17 cellular contexts compared by ENCODE assay signal in genomic region chr18:48582946-48583345, GRCh38. TPM values are rescaled to one million over a fixed set of nuclear protein-coding genes. Genes with fewer than 3 reads are reported as not detected.
A peak's percentile ranks its signal among the peaks of the same experiment; 100 is the strongest.
DNase-seq lines count a peak whose midpoint lies in the region; ATAC-seq, FAIRE-seq and TF ChIP-seq lines count a peak whose summit lies in the region.
"Had no signal": no experiment of that assay in that cellular context is flagged by ENCODE, and none has a peak within 500 bp of the region (broad histone marks: within the 10 kb centered on the region; RNA-seq: fewer than 3 reads in every experiment).

No MANE protein-coding gene starts in this region.

- FAIRE-seq in astrocyte (lab: Jason Lieb, UNC): no peak
- FAIRE-seq: H1 had no signal

- no peak overlapping the region for H3K4me2 ChIP-seq in astrocyte (ENCODE audit: low read length)
- H3K4me2 ChIP-seq: BLaER1 treated with 17β-estradiol and CSF1 and Interleukin-3, amounts not matched to agents 10 nM and 100 nM had no signal

- no peaks in the 10 kb centered on the region for H3K4me1 ChIP-seq in astrocyte (ENCODE audit: insufficient read depth, low read length)
- H3K4me1 ChIP-seq in upper lobe of right lung: no peaks in the 10 kb centered on the region
- H3K4me1 ChIP-seq: BLaER1 treated with 17β-estradiol and CSF1 and Interleukin-3, amounts not matched to agents 10 nM and 100 nM had no signal

- H3K27ac ChIP-seq in astrocyte (ENCODE audit: low read depth, low read length) (no peak overlapping the region), layer of hippocampus (ENCODE audit: low read depth, low read length) (peak overlapping the region; percentile 3), upper lobe of right lung (no peak overlapping the region)
- H3K27ac ChIP-seq: BLaER1 treated with 17β-estradiol and CSF1 and Interleukin-3, amounts not matched to agents 10 nM and 100 nM had no signal

- H3K4me3 Mint-ChIP-seq in astrocyte (ENCODE audit: unreplicated experiment) (peak overlapping the region; percentile 41), osteocyte (ENCODE audit: unreplicated experiment) (no peak overlapping the region)
- H3K4me3 Mint-ChIP-seq: B cell; CD4-positive, CD25-positive, alpha-beta regulatory T cell; H9 had no signal

- H3K4me1 Mint-ChIP-seq in astrocyte (ENCODE audit: low read depth, unreplicated experiment) (peaks cover 40% of the 10 kb centered on the region), osteocyte (ENCODE audit: unreplicated experiment) (peaks cover 83% of the 10 kb centered on the region)
- H3K4me1 Mint-ChIP-seq: B cell; CD4-positive, CD25-positive, alpha-beta regulatory T cell; CD8-positive, alpha-beta memory T cell had no signal

- no peaks in the 10 kb centered on the region for H3K27me3 ChIP-seq in astrocyte (ENCODE audit: insufficient read depth, low read length)
- no peaks in the 10 kb centered on the region for H3K27me3 ChIP-seq in layer of hippocampus (ENCODE audit: control insufficient read depth, insufficient read depth, low read length)
- no peaks in the 10 kb centered on the region for H3K27me3 ChIP-seq in upper lobe of right lung
- H3K27me3 ChIP-seq: BLaER1 treated with 17β-estradiol and CSF1 and Interleukin-3, amounts not matched to agents 10 nM and 100 nM had no signal

- TF ChIP-seq CTCF in astrocyte (IDR thresholded peaks at IDR 0.05; ENCODE audit: insufficient read depth, low read depth, low read length) (no peak), osteocyte (IDR thresholded peaks at IDR 0.05) (no peak), upper lobe of right lung (IDR thresholded peaks at IDR 0.05) (no peak)

- DNase-seq in astrocyte (ENCODE audit: low read depth) (no peak), osteocyte (ENCODE audit: extremely low spot score, unreplicated experiment) (no peak), upper lobe of right lung (no peak), NCI-H1417 treated with DMSO at 0.1 percent for 48 hours (lab: John Stamatoyannopoulos, UW) (no peak), NCI-H526 treated with DMSO at 0.1 percent for 48 hours (lab: John Stamatoyannopoulos, UW) (no peak), SHP77 treated with DMSO at 0.1 percent for 48 hours (lab: John Stamatoyannopoulos, UW) (no peak)
- DNase-seq: CD4-positive, CD25-positive, alpha-beta regulatory T cell; CD8-positive, alpha-beta memory T cell; DMS153; DMS79 treated with DMSO at 0.1 percent for 48 hours; GF-D8; H9 had no signal

- H3K27me3 Mint-ChIP-seq in astrocyte (ENCODE audit: low read depth, unreplicated experiment) (no peaks in the 10 kb centered on the region), osteocyte (ENCODE audit: unreplicated experiment) (no peaks in the 10 kb centered on the region)
- H3K27me3 Mint-ChIP-seq: B cell; CD4-positive, CD25-positive, alpha-beta regulatory T cell had no signal

- H3K27ac Mint-ChIP-seq in astrocyte (ENCODE audit: unreplicated experiment): no peak overlapping the region
- H3K27ac Mint-ChIP-seq in osteocyte (ENCODE audit: unreplicated experiment): peak overlapping the region; percentile 38
- H3K27ac Mint-ChIP-seq: B cell; CD4-positive, CD25-positive, alpha-beta regulatory T cell; CD8-positive, alpha-beta memory T cell; H9 had no signal

- H3K9me3 ChIP-seq in astrocyte (ENCODE audit: insufficient read depth, low read depth, low read length) (no peaks in the 10 kb centered on the region), upper lobe of right lung (no peaks in the 10 kb centered on the region)

- H3K9ac ChIP-seq in astrocyte (ENCODE audit: low read length): no peak overlapping the region
- H3K9ac ChIP-seq: BLaER1 treated with 17β-estradiol and CSF1 and Interleukin-3, amounts not matched to agents 10 nM and 100 nM had no signal

- H3K79me2 ChIP-seq in astrocyte (ENCODE audit: insufficient read depth, low read length): peaks cover 95% of the 10 kb centered on the region

- intact Hi-C loops in upper lobe of right lung (cut with DNase I): no loop called here

- H3K36me3 ChIP-seq in astrocyte (ENCODE audit: insufficient read depth, low read length): no peaks in the 10 kb centered on the region
- no peaks in the 10 kb centered on the region for H3K36me3 ChIP-seq in upper lobe of right lung

- H3K9me3 Mint-ChIP-seq in astrocyte (ENCODE audit: unreplicated experiment) (peaks cover 2% of the 10 kb centered on the region), osteocyte (ENCODE audit: unreplicated experiment) (peaks cover 4% of the 10 kb centered on the region)

- peaks cover 95% of the 10 kb centered on the region for H4K20me1 ChIP-seq in astrocyte (ENCODE audit: insufficient read depth, low read length)

- ATAC-seq in upper lobe of right lung: peak; percentile 10
- no peak for ATAC-seq in GM18868 (IDR thresholded peaks at IDR 0.05; ENCODE audit: unreplicated experiment)

- peaks cover 30% of the 10 kb centered on the region for H3K36me3 Mint-ChIP-seq in astrocyte (ENCODE audit: low read depth, unreplicated experiment)
- H3K36me3 Mint-ChIP-seq in osteocyte (ENCODE audit: unreplicated experiment): peaks cover 14% of the 10 kb centered on the region
- H3K36me3 Mint-ChIP-seq: CD4-positive, CD25-positive, alpha-beta regulatory T cell had no signal

- H3K4me3 ChIP-seq in astrocyte (ENCODE audit: insufficient read depth, low read depth, low read length) (no peak overlapping the region), upper lobe of right lung (no peak overlapping the region)
- H3K4me3 ChIP-seq: BLaER1 treated with 17β-estradiol and CSF1 and Interleukin-3, amounts not matched to agents 10 nM and 100 nM had no signal

- no peak overlapping the region for H2AFZ ChIP-seq in astrocyte (ENCODE audit: low read depth, low read length)

RNA-seq across cellular contexts. Expression of gene CTIF, which starts 44.1 kb away (rescaled TPM):
- 93.6 and 101 TPM in 2 replicates for total RNA-seq in astrocyte
- 169 and 172 TPM in 2 replicates for total RNA-seq in osteocyte
- 72.4 TPM for total RNA-seq in upper lobe of right lung
